In genomic region chr11:77930334-77931208, GRCh38 we compare ENCODE assay signal across 7 cellular contexts.
DNase-seq lines count a peak whose midpoint lies in the region; ATAC-seq, FAIRE-seq and TF ChIP-seq lines count a peak whose summit lies in the region.
"Not testable (repeated sequence)": the region's sequence is repeated elsewhere in the genome, so short reads cannot be mapped to it uniquely, and the experiment has no call there.

No MANE protein-coding gene starts in this region.

- not testable (repeated sequence) for H2AFZ ChIP-seq in K562 (ENCODE audit: low read depth, low read length)

- H3K4me1 ChIP-seq in K562 (replicated peaks in 1 of 2; ENCODE audit: control insufficient read depth in 2 of 2, insufficient read depth in 2 of 2, low read length in 2 of 2), result not testable (repeated sequence)

- ATAC-seq in activated CD8-positive, alpha-beta T cell treated with anti-CD3 and anti-CD28 coated beads for 36 hours, result not testable (repeated sequence)
- ATAC-seq in K562, result peak; percentile 78

- CTCF ChIA-PET in activated CD8-positive, alpha-beta T cell treated with anti-CD3 and anti-CD28 coated beads for 36 hours (lab: Charles Lee); K562 (lab: Yijun Ruan, JAX; ENCODE audit: low intra/inter-chr PET ratio): not testable (repeated sequence)

- not testable (repeated sequence) for H3K27me3 ChIP-seq in K562 (ENCODE audit: control insufficient read depth in 2 of 2, insufficient read depth in 2 of 2, low read length in 2 of 2)

- in situ Hi-C loops in KBM-7 (cut with MboI; ENCODE audit: low pct_unique_long_range_greater_than_20kb, low sequenced_read_pairs); K562 (cut with MboI): not testable (repeated sequence)

- not testable (repeated sequence) for H3K79me2 ChIP-seq in K562 (ENCODE audit: control insufficient read depth, insufficient read depth, low read length)

- not testable (repeated sequence) for TF ChIP-seq CTCF in activated CD8-positive, alpha-beta T cell treated with anti-CD3 and anti-CD28 coated beads for 36 hours (IDR thresholded peaks at IDR 0.05); K562 (IDR thresholded peaks at IDR 0.05 in 2 of 3, conservative IDR thresholded peaks at IDR 0.05 in 1 of 3; ENCODE audit: insufficient read depth in 2 of 3, low read depth in 1 of 3, low read length in 3 of 3)

- H3K9me3 Mint-ChIP-seq in activated CD8-positive, alpha-beta T cell treated with anti-CD3 and anti-CD28 coated beads for 36 hours, result not testable (repeated sequence)

- peak overlapping the region; percentile 52 for H3K27ac Mint-ChIP-seq in activated CD8-positive, alpha-beta T cell treated with anti-CD3 and anti-CD28 coated beads for 36 hours

- not testable (repeated sequence) for H3K9me3 ChIP-seq in K562 (replicated peaks; ENCODE audit: control insufficient read depth, insufficient read depth, low read depth, low read length)

- H3K36me3 ChIP-seq in K562 (ENCODE audit: control insufficient read depth, insufficient read depth, low read length), result peaks cover 14% of the 10 kb centered on the region; the same call in 2 of the 3 replicates

- BruUV-seq in K562 (replicated peaks; lab: Mats Ljungman, UMichigan), result not testable (repeated sequence)

- TF ChIP-seq POLR2A in K562 (conservative IDR thresholded peaks at IDR 0.05), result not testable (repeated sequence)

- H3K36me3 Mint-ChIP-seq in activated CD8-positive, alpha-beta T cell treated with anti-CD3 and anti-CD28 coated beads for 36 hours (ENCODE audit: low read depth), result peaks cover 49% of the 10 kb centered on the region

- H3K4me1 Mint-ChIP-seq in activated CD8-positive, alpha-beta T cell treated with anti-CD3 and anti-CD28 coated beads for 36 hours (ENCODE audit: low read depth), result not testable (repeated sequence)

- H3K9ac ChIP-seq in K562 (ENCODE audit: insufficient read depth in 1 of 2, low read depth in 2 of 2, low read length in 2 of 2), result not testable (repeated sequence)

- POLR2A ChIA-PET in activated CD8-positive, alpha-beta T cell treated with anti-CD3 and anti-CD28 coated beads for 36 hours (lab: Charles Lee); K562 (lab: Yijun Ruan, JAX): not testable (repeated sequence)

- not testable (repeated sequence) for H3K9me1 ChIP-seq in K562 (ENCODE audit: control insufficient read depth, insufficient read depth, low read length)

- DNase-seq in ELR (ENCODE audit: low read depth), result peak; percentile 69
- DNase-seq in KBM-7, result peak; percentile 29
- peak; percentile 14 for DNase-seq in RPMI7951 (ENCODE audit: low read depth)
- DNase-seq in activated CD8-positive, alpha-beta T cell treated with anti-CD3 and anti-CD28 coated beads for 36 hours, result not testable (repeated sequence)
- peak; percentile 8 to 48 (median 20) for DNase-seq in K562 (ENCODE audit: extremely low read depth in 1 of 4, low spot score in 3 of 4)
- peak; percentile 39 for DNase-seq in fibroblast of gingiva (ENCODE audit: low read depth)
- DNase-seq in iris pigment epithelial cell (ENCODE audit: low read depth), result peak; percentile 54

- not testable (repeated sequence) for H3K27ac ChIP-seq in K562 (ENCODE audit: extremely low read depth, low read depth, low read length)

- not testable (repeated sequence) for TF ChIP-seq RAD21 in K562 (CRISPR knock-in tag; conservative IDR thresholded peaks at IDR 0.05 in 1 of 2, IDR thresholded peaks at IDR 0.05 in 1 of 2)

- not testable (repeated sequence) for H3K27me3 Mint-ChIP-seq in activated CD8-positive, alpha-beta T cell treated with anti-CD3 and anti-CD28 coated beads for 36 hours

- not testable (repeated sequence) for FAIRE-seq in K562 (lab: Jason Lieb, UNC)

- not testable (repeated sequence) for H3K4me3 Mint-ChIP-seq in activated CD8-positive, alpha-beta T cell treated with anti-CD3 and anti-CD28 coated beads for 36 hours

- 0 out of 2 replicates have a peak, but pooled peaks have one; percentile 26 for TF ChIP-seq EP300 in K562 (IDR thresholded peaks at IDR 0.05; ENCODE audit: low read length)

- not testable (repeated sequence) for H4K20me1 ChIP-seq in K562 (replicated peaks; ENCODE audit: control insufficient read depth, insufficient read depth, low read length)

- WGBS in K562 (ENCODE audit: insufficient coverage, low coverage, missing lambda C conversion rate), result 41% methylated on average over 3 of the region's 3 CpGs

- H3K4me2 ChIP-seq in K562 (ENCODE audit: insufficient read depth, low read length), result not testable (repeated sequence)

- H3K4me3 ChIP-seq in K562, result not testable (repeated sequence)

- intact Hi-C loops in activated CD8-positive, alpha-beta T cell treated with anti-CD3 and anti-CD28 coated beads for 36 hours (cut with micrococcal nuclease); K562 (cut with micrococcal nuclease): not testable (repeated sequence)

TF ChIP-seq in K562, 482 proteins besides CTCF, POLR2A, EP300 and RAD21:
- TF ChIP-seq ZNF121 (CRISPR knock-in tag; conservative IDR thresholded peaks at IDR 0.05) (peak; percentile 69), RBM25 (IDR thresholded peaks at IDR 0.05; ENCODE audit: low read depth, low read length, severe bottlenecking) (peak; percentile 56), JUN (IDR thresholded peaks at IDR 0.05; ENCODE audit: borderline replicate concordance, low read depth, low read length) (0 out of 2 replicates have a peak, but pooled peaks have one; percentile 29), CREM (IDR thresholded peaks at IDR 0.05; ENCODE audit: low read depth) (0 out of 2 replicates have a peak, but pooled peaks have one; percentile 30), ARID1B (IDR thresholded peaks at IDR 0.05) (peak; percentile 67), DPF2 (IDR thresholded peaks at IDR 0.05) (peak; percentile 53), TEAD4 (IDR thresholded peaks at IDR 0.05; ENCODE audit: low read length) (peak; percentile 46; the same call in 1 of the 2 replicates), SMARCA4 (IDR thresholded peaks at IDR 0.05) (peak; percentile 78), JUND (IDR thresholded peaks at IDR 0.05; ENCODE audit: borderline replicate concordance, low read depth, low read length) (peak; percentile 71; the same call in 1 of the 2 replicates), JUND (tag; IDR thresholded peaks at IDR 0.05; ENCODE audit: borderline replicate concordance, low read depth, low read length) (peak; percentile 44; the same call in 1 of the 3 replicates), SOX6 (IDR thresholded peaks at IDR 0.05) (peak; percentile 37; the same call in 1 of the 2 replicates), CBFA2T3 (IDR thresholded peaks at IDR 0.05) (peak; percentile 48), ATF3 (IDR thresholded peaks at IDR 0.05) (0 out of 2 replicates have a peak, but pooled peaks have one; percentile 47), ID3 (tag; IDR thresholded peaks at IDR 0.05) (peak; percentile 81; the same call in 1 of the 2 replicates), ZNF431 (CRISPR knock-in tag; IDR thresholded peaks at IDR 0.05) (peak; percentile 62), GATA2 (CRISPR knock-in tag; IDR thresholded peaks at IDR 0.05) (peak; percentile 49; the same call in 1 of the 2 replicates), TCF3 (CRISPR knock-in tag; IDR thresholded peaks at IDR 0.05) (peak; percentile 47), SMARCE1 (IDR thresholded peaks at IDR 0.05) (peak; percentile 69), CBFA2T2 (conservative IDR thresholded peaks at IDR 0.05) (peak; percentile 12; the same call in 1 of the 2 replicates), FOSL1 (tag; conservative IDR thresholded peaks at IDR 0.05) (peak; percentile 79)
- not testable (repeated sequence) for TF ChIP-seq JUN (CRISPR knock-in tag; IDR thresholded peaks at IDR 0.05; ENCODE audit: borderline replicate concordance); TEAD4 (CRISPR knock-in tag; IDR thresholded peaks at IDR 0.05; ENCODE audit: borderline replicate concordance); ATF3 (CRISPR knock-in tag; conservative IDR thresholded peaks at IDR 0.05); ID3 (CRISPR knock-in tag; IDR thresholded peaks at IDR 0.05)
- TF ChIP-seq, protein P1, sequence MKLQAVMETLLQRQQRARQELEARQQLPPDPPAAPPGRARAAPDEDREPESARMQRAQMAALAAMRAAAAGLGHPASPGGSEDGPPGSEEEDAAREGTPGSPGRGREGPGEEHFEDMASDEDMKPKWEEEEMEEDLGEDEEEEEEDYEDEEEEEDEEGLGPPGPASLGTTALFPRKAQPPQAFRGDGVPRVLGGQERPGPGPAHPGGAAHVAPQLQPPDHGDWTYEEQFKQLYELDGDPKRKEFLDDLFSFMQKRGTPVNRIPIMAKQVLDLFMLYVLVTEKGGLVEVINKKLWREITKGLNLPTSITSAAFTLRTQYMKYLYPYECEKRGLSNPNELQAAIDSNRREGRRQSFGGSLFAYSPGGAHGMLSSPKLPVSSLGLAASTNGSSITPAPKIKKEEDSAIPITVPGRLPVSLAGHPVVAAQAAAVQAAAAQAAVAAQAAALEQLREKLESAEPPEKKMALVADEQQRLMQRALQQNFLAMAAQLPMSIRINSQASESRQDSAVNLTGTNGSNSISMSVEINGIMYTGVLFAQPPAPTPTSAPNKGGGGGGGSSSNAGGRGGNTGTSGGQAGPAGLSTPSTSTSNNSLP (IDR thresholded peaks at IDR 0.05; ENCODE audit: borderline replicate concordance, low read depth, low read length), result 0 out of 2 replicates have a peak, but pooled peaks have one; percentile 52
